ENCODE assay signal across 8 cellular contexts in the genomic region with DNA sequence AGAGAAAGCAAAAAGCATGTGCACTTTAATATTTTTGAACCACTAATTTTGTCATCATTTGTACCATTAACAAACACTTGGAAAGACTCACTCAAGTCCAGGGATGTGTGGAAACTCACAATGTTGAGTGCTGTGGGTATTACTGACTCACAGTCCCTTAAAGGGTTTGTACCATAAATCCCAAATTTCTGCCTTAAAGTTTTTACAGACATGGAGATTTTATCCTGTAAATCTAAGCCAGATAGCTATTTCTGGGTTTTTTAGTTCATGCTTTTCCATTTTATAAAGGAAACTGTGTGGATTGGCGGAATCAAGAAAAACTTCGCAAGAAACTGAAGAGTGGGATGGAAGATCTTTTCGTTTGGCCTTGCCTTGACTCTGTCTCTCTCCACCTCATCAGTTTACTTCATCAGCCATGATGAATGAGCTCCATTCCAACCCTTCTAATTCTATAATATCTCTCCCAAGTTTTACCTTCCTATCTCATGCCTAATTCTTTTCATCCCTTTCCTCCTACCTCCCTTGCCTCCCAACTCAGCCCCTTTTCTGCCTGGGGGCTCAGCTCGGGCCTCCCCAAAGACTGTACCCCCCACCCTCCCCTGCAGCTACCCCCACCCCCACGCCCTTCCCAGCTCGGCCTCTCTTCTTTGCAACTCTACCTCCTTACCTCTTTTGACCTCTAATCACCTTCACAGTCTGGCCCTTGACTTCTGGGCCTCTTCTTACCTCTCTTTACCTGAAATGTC.
DNase-seq lines count a peak whose midpoint lies in the region; TF ChIP-seq lines count a peak whose summit lies in the region.

No MANE protein-coding gene starts in this region.

- H4K5ac ChIP-seq in mesendoderm (ENCODE audit: low read length): no peak overlapping the region

- peak overlapping the region; percentile 61 for H3K4me3 ChIP-seq in BJ (ENCODE audit: low read depth, low read length)
- H3K4me3 ChIP-seq in Jurkat, Clone E6-1 (ENCODE audit: low read length): peak overlapping the region; percentile 80
- H3K4me3 ChIP-seq in mammary epithelial cell (replicated peaks in 1 of 3; ENCODE audit: insufficient read depth in 1 of 3, low read depth in 2 of 3, low read length in 3 of 3): peak overlapping the region; percentile 64 to 86 (median 75)
- H3K4me3 ChIP-seq in mesendoderm (ENCODE audit: low read length): peak overlapping the region; percentile 10

- H3K27me3 ChIP-seq in BJ (ENCODE audit: control insufficient read depth, insufficient read depth, low read length) (no peaks in the 10 kb centered on the region), mammary epithelial cell (ENCODE audit: insufficient read depth, low read length) (no peaks in the 10 kb centered on the region), mesendoderm (ENCODE audit: insufficient read depth, low read length, poor library complexity) (no peaks in the 10 kb centered on the region)

- WGBS in mammary epithelial cell (ENCODE audit: low coverage, missing lambda C conversion rate): 53% methylated on average over 4 of the region's 6 CpGs
- WGBS in mesendoderm (ENCODE audit: extremely low coverage, insufficient coverage, low lambda C conversion rate): no CpG with 5 or more reads among the region's 6 CpGs

- intact Hi-C loops in mammary epithelial cell (cut with micrococcal nuclease): no loop called here

- peaks cover 2% of the 10 kb centered on the region for H3K79me1 ChIP-seq in mesendoderm (ENCODE audit: low read length)

- H3K9ac ChIP-seq in mammary epithelial cell (ENCODE audit: insufficient read depth, low read length) (peak overlapping the region; percentile 72), mesendoderm (ENCODE audit: low read length) (peak overlapping the region; percentile 75)

- H2BK5ac ChIP-seq in mesendoderm (ENCODE audit: low read length): peak overlapping the region; percentile 47

- no peaks in the 10 kb centered on the region for H3K36me3 ChIP-seq in BJ (ENCODE audit: control insufficient read depth, insufficient read depth, low read length)
- H3K36me3 ChIP-seq in mammary epithelial cell (ENCODE audit: insufficient read depth, low read length): no peaks in the 10 kb centered on the region
- H3K36me3 ChIP-seq in mesendoderm (ENCODE audit: control insufficient read depth, insufficient read depth, low read length): no peaks in the 10 kb centered on the region

- no peak overlapping the region for H4K8ac ChIP-seq in mesendoderm (ENCODE audit: low read depth, low read length)

- H3K79me2 ChIP-seq in mammary epithelial cell (ENCODE audit: insufficient read depth, low read length) (peaks cover 56% of the 10 kb centered on the region), mesendoderm (ENCODE audit: control insufficient read depth, insufficient read depth, low read length) (no peaks in the 10 kb centered on the region)

- TF ChIP-seq CTCF in BJ (IDR thresholded peaks at IDR 0.05; ENCODE audit: insufficient read depth, low read depth, low read length) (no peak), mammary epithelial cell (conservative IDR thresholded peaks at IDR 0.05 in 1 of 2, IDR thresholded peaks at IDR 0.05 in 1 of 2; ENCODE audit: extremely low read depth in 1 of 2, insufficient read depth in 1 of 2, low read depth in 1 of 2, low read length in 2 of 2) (no peak), GM10248 (IDR thresholded peaks at IDR 0.05; ENCODE audit: control extremely low read depth, extremely low read depth, low read depth, missing control alignments) (no peak)

- H4K20me1 ChIP-seq in mammary epithelial cell (ENCODE audit: insufficient read depth, low read length): no peaks in the 10 kb centered on the region

- H3K4me1 ChIP-seq in mammary epithelial cell (ENCODE audit: insufficient read depth, low read length) (peaks cover 44% of the 10 kb centered on the region), mesendoderm (ENCODE audit: control insufficient read depth, low read depth, low read length) (peaks cover 5% of the 10 kb centered on the region)

- H3K18ac ChIP-seq in mesendoderm (ENCODE audit: low read length): peak overlapping the region; percentile 15

- POLR2A ChIA-PET in BJ (lab: Charles Lee) (interaction anchor here (0.5 kb wide), 1 partner anchor 334 kb away, joined by 3 read pairs; no protein-coding TSS in a partner anchor), GM10248 (lab: Yijun Ruan, JAX) (interaction anchor here (0.6 to 5.8 kb wide), 5 partner anchors 12 to 218 kb away, joined by 3 to 41 read pairs (median 5); a partner anchor contains a TSS)

- peak overlapping the region; percentile 96 for H3K56ac ChIP-seq in mesendoderm (ENCODE audit: low read length)

- H2AFZ ChIP-seq in mammary epithelial cell (ENCODE audit: low read depth, low read length): peak overlapping the region; percentile 84

- H2BK120ac ChIP-seq in mesendoderm (ENCODE audit: low read depth, low read length): no peak overlapping the region

- H3K23ac ChIP-seq in mesendoderm (ENCODE audit: low read length): no peak overlapping the region

- no peaks in the 10 kb centered on the region for H3K9me3 ChIP-seq in mammary epithelial cell (replicated peaks; ENCODE audit: insufficient read depth, low read length)

- DNase-seq in BJ (ENCODE audit: low read depth) (no peak), mammary epithelial cell (peak; percentile 11), mesendoderm (no peak), SW480 (ENCODE audit: low spot score) (no peak), T1000 (lab: John Stamatoyannopoulos, UW) (no peak), GM10248 (ENCODE audit: extremely low spot score) (no peak), NCI-H748 (lab: John Stamatoyannopoulos, UW; ENCODE audit: unreplicated experiment) (no peak)
- no peak for DNase-seq in Jurkat, Clone E6-1 (ENCODE audit: low read depth, low spot score)

- in situ Hi-C loops in mammary epithelial cell (cut with MboI; ENCODE audit: low sequenced_read_pairs in 2 of 2): loop anchor here in 1 of 2 donors (25.0 kb wide), 1 partner anchor 178 kb away; no protein-coding TSS in a partner anchor

- BruUV-seq in mammary epithelial cell (replicated peaks; lab: Mats Ljungman, UMichigan): no TSS peak

- no peak overlapping the region for H2BK15ac ChIP-seq in mesendoderm (replicated peaks; ENCODE audit: low read depth)

- H3K27ac ChIP-seq in mammary epithelial cell (ENCODE audit: insufficient read depth, low read depth, low read length) (peak overlapping the region; percentile 82), mesendoderm (ENCODE audit: low read depth, low read length) (peak overlapping the region; percentile 10)

- no peak overlapping the region for H2AK5ac ChIP-seq in mesendoderm (ENCODE audit: low read length)

- CTCF ChIA-PET in BJ (lab: Yijun Ruan, JAX): interaction anchor here (0.6 to 2.3 kb wide), 4 partner anchors 13 to 87 kb away, joined by 3 to 6 read pairs (median 4); no protein-coding TSS in a partner anchor
- CTCF ChIA-PET in mammary epithelial cell (lab: Charles Lee; ENCODE audit: low non-redundant PET): interaction anchor here (0.6 kb wide), 1 partner anchor 194 kb away, joined by 3 read pairs; no protein-coding TSS in a partner anchor
- CTCF ChIA-PET in GM10248 (lab: Yijun Ruan, JAX): interaction anchor here (0.7 to 8.6 kb wide), 3 partner anchors 14 to 230 kb away, joined by 3 to 63 read pairs (median 3); no protein-coding TSS in a partner anchor

- peak overlapping the region; percentile 43 for H3K4ac ChIP-seq in mesendoderm (ENCODE audit: low read depth, low read length)

- peak overlapping the region; percentile 89 for H3K4me2 ChIP-seq in mammary epithelial cell (ENCODE audit: insufficient read depth, low read depth, low read length)
- peak overlapping the region; percentile 52 for H3K4me2 ChIP-seq in mesendoderm (ENCODE audit: low read length)

- dilution Hi-C loops in mammary epithelial cell (cut with HindIII; ENCODE audit: low sequenced_read_pairs): no loop called here

Comparison
In these comparisons a context has a peak if more than half of its experiments do, and no peak if none do; other contexts are left out.
1. H3K4me3 ChIP-seq: peak in every context shown above with its lines; median percentile 80 in Jurkat, Clone E6-1; 75 in mammary epithelial cell; 61 in BJ; 10 in mesendoderm.